In genomic region chr7:13912740-13913320, GRCh38 we compare ENCODE assay signal across 17 cellular contexts.
"Had no signal": no experiment of that assay in that cellular context is flagged by ENCODE, and none has a peak within 500 bp of the region (broad histone marks: within the 10 kb centered on the region; RNA-seq: fewer than 3 reads in every experiment).

No MANE protein-coding gene starts in this region.

- H3K4me2 ChIP-seq: hepatocyte had no signal

- H3K9me3 Mint-ChIP-seq: activated naive CD8-positive, alpha-beta T cell treated with anti-CD3 and anti-CD28 coated beads, Interleukin-2, amount 10 ng/mL, durations not matched to agents 7 days and 5 days; memory B cell; natural killer cell; stimulated activated naive B cell treated with anti-CD40 and anti-IgM and Interleukin-4, amounts not matched to agents 10 μg/mL and 1 μg/mL and 100 μg/mL, for 72 hours had no signal

- H3K4me1 ChIP-seq: tibial artery, uterus had no signal

- H3K27ac ChIP-seq: hepatocyte, tibial artery, uterus had no signal

- H3K36me3 Mint-ChIP-seq: activated naive CD8-positive, alpha-beta T cell treated with anti-CD3 and anti-CD28 coated beads, Interleukin-2, amount 10 ng/mL, durations not matched to agents 7 days and 5 days; memory B cell; natural killer cell; stimulated activated naive B cell treated with anti-CD40 and anti-IgM and Interleukin-4, amounts not matched to agents 10 μg/mL and 1 μg/mL and 100 μg/mL, for 72 hours had no signal

- H3K4me1 Mint-ChIP-seq: memory B cell; stimulated activated naive B cell treated with anti-CD40 and anti-IgM and Interleukin-4, amounts not matched to agents 10 μg/mL and 1 μg/mL and 100 μg/mL, for 72 hours had no signal

- H3K4me3 Mint-ChIP-seq: activated naive CD8-positive, alpha-beta T cell treated with anti-CD3 and anti-CD28 coated beads, Interleukin-2, amount 10 ng/mL, durations not matched to agents 7 days and 5 days; memory B cell; natural killer cell; stimulated activated naive B cell treated with anti-CD40 and anti-IgM and Interleukin-4, amounts not matched to agents 10 μg/mL and 1 μg/mL and 100 μg/mL, for 72 hours had no signal

- H3K36me3 ChIP-seq: tibial artery, uterus had no signal

- DNase-seq: activated naive CD4-positive, alpha-beta T cell; activated naive CD8-positive, alpha-beta T cell treated with anti-CD3 and anti-CD28 coated beads, Interleukin-2, amount 10 ng/mL, durations not matched to agents 7 days and 5 days; activated T-cell treated with anti-CD3 and anti-CD28 coated beads for 4 hours; anterior cingulate cortex; islet precursor cell; left ventricle myocardium superior; natural killer cell; stimulated activated CD4-positive, alpha-beta T cell treated with anti-CD3 and anti-CD28 coated beads, Interleukin-15, amount 100 ng/mL, for 24 hours; stimulated activated CD4-positive, alpha-beta T cell treated with anti-CD3 and anti-CD28 coated beads, Interleukin-4, amount 100 ng/mL, for 1 hour; stimulated activated naive B cell treated with anti-CD40 and anti-IgM and Interleukin-4, amounts not matched to agents 10 μg/mL and 1 μg/mL and 100 μg/mL, for 72 hours; T-helper 9 cell; tibial artery; uterus had no signal

- H3K27me3 Mint-ChIP-seq: activated naive CD8-positive, alpha-beta T cell treated with anti-CD3 and anti-CD28 coated beads, Interleukin-2, amount 10 ng/mL, durations not matched to agents 7 days and 5 days; memory B cell; stimulated activated naive B cell treated with anti-CD40 and anti-IgM and Interleukin-4, amounts not matched to agents 10 μg/mL and 1 μg/mL and 100 μg/mL, for 72 hours had no signal

- H3K4me3 ChIP-seq: cardiac muscle cell, hepatocyte, tibial artery, uterus had no signal

- H3K27ac Mint-ChIP-seq: activated naive CD8-positive, alpha-beta T cell treated with anti-CD3 and anti-CD28 coated beads, Interleukin-2, amount 10 ng/mL, durations not matched to agents 7 days and 5 days; memory B cell; natural killer cell; stimulated activated naive B cell treated with anti-CD40 and anti-IgM and Interleukin-4, amounts not matched to agents 10 μg/mL and 1 μg/mL and 100 μg/mL, for 72 hours had no signal

- H3K9me3 ChIP-seq: tibial artery, uterus had no signal

- ATAC-seq: activated CD4-positive, CD25-positive, alpha-beta regulatory T cell treated with anti-CD3 and anti-CD28 coated beads, Interleukin-2, amount 50 U/mL, for 24 hours; left ventricle myocardium superior; natural killer cell; stimulated activated naive B cell treated with anti-CD40 and anti-IgM and Interleukin-4, amounts not matched to agents 10 μg/mL and 1 μg/mL and 100 μg/mL, for 72 hours had no signal

- H3K27me3 ChIP-seq: cardiac muscle cell, hepatocyte, tibial artery, uterus had no signal

- H2AFZ ChIP-seq: hepatocyte had no signal
